ENCODE assay signal across 8 cellular contexts in genomic region chr1:240946926-240947325, GRCh38.
DNase-seq lines count a peak whose midpoint lies in the region; TF ChIP-seq lines count a peak whose summit lies in the region.

No MANE protein-coding gene starts in this region.

- peak; percentile 20 for DNase-seq in NK-92 treated with Interleukin-12 subunit alpha and Interleukin-12 subunit beta, amount 100 ng/mL, for 24 hours (lab: John Stamatoyannopoulos, UW)
- no peak for DNase-seq in NK-92 (lab: John Stamatoyannopoulos, UW; ENCODE audit: unreplicated experiment)
- peak; percentile 12 to 55 for DNase-seq in HAP-1 (ENCODE audit: low spot score in 2 of 2)
- peak; percentile 36 for DNase-seq in NCI-H69 (lab: John Stamatoyannopoulos, UW)
- DNase-seq in epithelial cell of esophagus (ENCODE audit: low read depth), result peak; percentile 18
- DNase-seq in smooth muscle cell of the brain vasculature (ENCODE audit: low read depth, low spot score), result peak; percentile 4
- DNase-seq in activated effector memory CD4-positive, alpha-beta T cell treated with Interleukin-2 at 50 U/mL for 16 hours, result no peak
- no peak for DNase-seq in activated T-helper 1 cell treated with anti-CD3 and anti-CD28 coated beads, Interleukin-12 subunit alpha, Interleukin-12 subunit beta, Interleukin-2, Interleukin-4 antibody, amounts not matched to agents 30 ng/mL and 10 ng/mL and 1 ng/mL, durations not matched to agents 14 hours and 24 hours and 36 hours (ENCODE audit: low spot score)

- H3K27ac Mint-ChIP-seq in activated T-helper 1 cell treated with anti-CD3 and anti-CD28 coated beads, Interleukin-12 subunit alpha, Interleukin-12 subunit beta, Interleukin-2, Interleukin-4 antibody, amounts not matched to agents 30 ng/mL and 10 ng/mL and 1 ng/mL, durations not matched to agents 14 hours and 24 hours and 36 hours, result no peak overlapping the region

- TF ChIP-seq CTCF in epithelial cell of esophagus (IDR thresholded peaks at IDR 0.05; ENCODE audit: insufficient read depth, low read depth, low read length, missing control alignments), result peak; percentile 32

- H3K4me1 ChIP-seq in HAP-1, result no peaks in the 10 kb centered on the region

- no peaks in the 10 kb centered on the region for H3K36me3 ChIP-seq in HAP-1 (replicated peaks)

- no peaks in the 10 kb centered on the region for H3K27me3 Mint-ChIP-seq in activated T-helper 1 cell treated with anti-CD3 and anti-CD28 coated beads, Interleukin-12 subunit alpha, Interleukin-12 subunit beta, Interleukin-2, Interleukin-4 antibody, amounts not matched to agents 30 ng/mL and 10 ng/mL and 1 ng/mL, durations not matched to agents 14 hours and 24 hours and 36 hours (ENCODE audit: insufficient read depth)

- intact Hi-C loops in activated T-helper 1 cell treated with anti-CD3 and anti-CD28 coated beads, Interleukin-12 subunit alpha, Interleukin-12 subunit beta, Interleukin-2, Interleukin-4 antibody, amounts not matched to agents 30 ng/mL and 10 ng/mL and 1 ng/mL, durations not matched to agents 14 hours and 24 hours and 36 hours (cut with micrococcal nuclease), result no loop called here

- H3K27me3 ChIP-seq in HAP-1 (ENCODE audit: low read depth), result no peaks in the 10 kb centered on the region

- in situ Hi-C loops in HAP-1 (cut with MboI; ENCODE audit: low sequenced_read_pairs), result no loop called here

- no peak overlapping the region for H3K4me3 ChIP-seq in HAP-1
- H3K4me3 ChIP-seq in epithelial cell of esophagus (ENCODE audit: low read length), result no peak overlapping the region

- H3K4me3 Mint-ChIP-seq in activated T-helper 1 cell treated with anti-CD3 and anti-CD28 coated beads, Interleukin-12 subunit alpha, Interleukin-12 subunit beta, Interleukin-2, Interleukin-4 antibody, amounts not matched to agents 30 ng/mL and 10 ng/mL and 1 ng/mL, durations not matched to agents 14 hours and 24 hours and 36 hours, result no peak overlapping the region

- no peaks in the 10 kb centered on the region for H3K36me3 Mint-ChIP-seq in activated T-helper 1 cell treated with anti-CD3 and anti-CD28 coated beads, Interleukin-12 subunit alpha, Interleukin-12 subunit beta, Interleukin-2, Interleukin-4 antibody, amounts not matched to agents 30 ng/mL and 10 ng/mL and 1 ng/mL, durations not matched to agents 14 hours and 24 hours and 36 hours (ENCODE audit: low read depth)

- H3K9me3 Mint-ChIP-seq in activated T-helper 1 cell treated with anti-CD3 and anti-CD28 coated beads, Interleukin-12 subunit alpha, Interleukin-12 subunit beta, Interleukin-2, Interleukin-4 antibody, amounts not matched to agents 30 ng/mL and 10 ng/mL and 1 ng/mL, durations not matched to agents 14 hours and 24 hours and 36 hours, result no peaks in the 10 kb centered on the region

- H3K9me3 ChIP-seq in HAP-1, result no peaks in the 10 kb centered on the region

- H3K4me1 Mint-ChIP-seq in activated T-helper 1 cell treated with anti-CD3 and anti-CD28 coated beads, Interleukin-12 subunit alpha, Interleukin-12 subunit beta, Interleukin-2, Interleukin-4 antibody, amounts not matched to agents 30 ng/mL and 10 ng/mL and 1 ng/mL, durations not matched to agents 14 hours and 24 hours and 36 hours (ENCODE audit: low read depth), result no peaks in the 10 kb centered on the region

Comparison
In these comparisons a context has a peak if more than half of its experiments do, and no peak if none do; other contexts are left out.
1. DNase-seq: peak in NK-92 treated with Interleukin-12 subunit alpha and Interleukin-12 subunit beta, amount 100 ng/mL, for 24 hours (single experiment), HAP-1 (2 of 2), NCI-H69 (single experiment), epithelial cell of esophagus (single experiment) and smooth muscle cell of the brain vasculature (single experiment); none in NK-92 (single experiment), activated effector memory CD4-positive, alpha-beta T cell treated with Interleukin-2 at 50 U/mL for 16 hours (single experiment) and activated T-helper 1 cell treated with anti-CD3 and anti-CD28 coated beads, Interleukin-12 subunit alpha, Interleukin-12 subunit beta, Interleukin-2, Interleukin-4 antibody, amounts not matched to agents 30 ng/mL and 10 ng/mL and 1 ng/mL, durations not matched to agents 14 hours and 24 hours and 36 hours (single experiment).